ENCODE assay signal across 8 cellular contexts in the genomic region with DNA sequence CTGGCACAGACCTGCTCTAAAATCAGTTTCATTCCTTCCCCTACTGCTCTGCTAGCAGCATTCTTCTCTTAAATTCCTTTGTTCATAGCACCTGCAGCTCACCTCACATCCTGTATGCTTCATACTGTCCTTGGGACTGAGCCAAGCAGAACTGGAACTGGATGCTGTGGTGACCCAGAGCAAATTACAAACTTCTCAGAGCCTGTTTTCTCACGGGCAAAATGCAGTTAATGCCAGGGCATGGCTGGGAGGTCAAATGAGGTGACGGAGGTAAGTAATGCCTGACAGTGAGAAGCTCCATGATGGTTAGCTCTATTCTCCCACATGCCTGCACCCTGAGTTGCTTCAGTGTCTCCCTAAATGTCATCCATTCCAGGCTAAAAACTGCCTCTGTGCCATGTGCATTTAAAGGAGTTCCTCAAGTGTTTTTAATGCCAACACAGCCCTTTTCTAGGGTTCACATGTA. TPM values are rescaled to one million over a fixed set of nuclear protein-coding genes. Genes with fewer than 3 reads are reported as not detected.
DNase-seq lines count a peak whose midpoint lies in the region; ATAC-seq, FAIRE-seq and TF ChIP-seq lines count a peak whose summit lies in the region.

No MANE protein-coding gene starts in this region.

- H3K9ac ChIP-seq in H1 (replicated peaks in 1 of 4; ENCODE audit: extremely low read depth in 1 of 4, low read depth in 3 of 4, low read length in 3 of 4) (no peak overlapping the region), kidney (ENCODE audit: low read length in 2 of 2) (no peak overlapping the region)

- H2AFZ ChIP-seq in H1 (ENCODE audit: low read length) = no peak overlapping the region

- H2AK5ac ChIP-seq in H1 (ENCODE audit: low read depth, low read length) = no peak overlapping the region

- WGBS in H1 (ENCODE audit: extremely low coverage in 1 of 2, insufficient coverage in 1 of 2, insufficient read length in 1 of 2, insufficient replicate concordance in 2 of 2, low coverage in 1 of 2, low lambda C conversion rate in 2 of 2, missing lambda C conversion rate in 1 of 2), 2 experiments = 96% methylated on average over 2 of the region's 2 CpGs; no CpG with 5 or more reads in 1 of the 2 experiments

- no peak overlapping the region for H3K14ac ChIP-seq in H1 (ENCODE audit: insufficient read length)

- TF ChIP-seq EP300 in H1 (IDR thresholded peaks at IDR 0.05; ENCODE audit: borderline replicate concordance in 1 of 2, low read depth in 2 of 2, low read length in 2 of 2) = no peak

- peaks cover 0 to 21% (median 0%) of the 10 kb centered on the region in 4 experiments; a peak in 3 of 8 replicates for H3K36me3 ChIP-seq in H1 (ENCODE audit: control insufficient read depth in 2 of 4, insufficient read depth in 4 of 4, low read length in 3 of 4)
- H3K36me3 ChIP-seq in kidney (ENCODE audit: control insufficient read depth in 1 of 2, insufficient read depth in 2 of 2, low read length in 2 of 2) = peaks cover 0 to 7% of the 10 kb centered on the region in 2 donors

- H3K27ac ChIP-seq in H1 (ENCODE audit: low read depth, low read length) (no peak overlapping the region), kidney (ENCODE audit: low read depth in 2 of 2, low read length in 2 of 2) (no peak overlapping the region)

- no peak overlapping the region for H3K4ac ChIP-seq in H1 (replicated peaks; ENCODE audit: insufficient read length, low read depth, low read length)

- H3K18ac ChIP-seq in H1 (ENCODE audit: extremely low read depth, low read length) = no peak overlapping the region

- POLR2A ChIA-PET in H1 (lab: Charles Lee; ENCODE audit: partially characterized antibody) = interaction anchor here (0.6 to 2.8 kb wide), 3 partner anchors 29 to 247 kb away, joined by 3 to 8 read pairs (median 4); partner anchors contain the start of genes MXD1 and SNRPG

- H3K4me1 ChIP-seq in H1 (replicated peaks in 1 of 4; ENCODE audit: control insufficient read depth in 3 of 4, insufficient read depth in 4 of 4, low read length in 3 of 4) (no peaks in the 10 kb centered on the region), kidney (ENCODE audit: control insufficient read depth in 1 of 2, insufficient read depth in 1 of 2, low read depth in 1 of 2, low read length in 2 of 2) (no peaks in the 10 kb centered on the region)

- no peaks in the 10 kb centered on the region for H3K79me1 ChIP-seq in H1 (ENCODE audit: low read depth, low read length)

- in situ Hi-C loops in GM13977 (cut with MboI; ENCODE audit: low pct_unique_long_range_greater_than_20kb, low sequenced_read_pairs, unreplicated experiment) = no loop called here

- H3K27me3 ChIP-seq in H1 (replicated peaks in 1 of 4; ENCODE audit: control insufficient read depth in 3 of 4, extremely low read depth in 1 of 4, insufficient read depth in 3 of 4, low read length in 3 of 4) = no peaks in the 10 kb centered on the region

- TF ChIP-seq RAD21 in H1 (IDR thresholded peaks at IDR 0.05 in 1 of 2, conservative IDR thresholded peaks at IDR 0.05 in 1 of 2; ENCODE audit: low read depth in 2 of 2, low read length in 2 of 2) = no peak

- no peak overlapping the region for H4K5ac ChIP-seq in H1 (ENCODE audit: insufficient read length, low read depth, low read length)

- TF ChIP-seq CTCF in GM13977 (IDR thresholded peaks at IDR 0.05; ENCODE audit: extremely low read depth, insufficient read depth, missing control alignments) (no peak), H1 (IDR thresholded peaks at IDR 0.05; ENCODE audit: control extremely low read depth in 1 of 3, insufficient read depth in 1 of 3, low read depth in 1 of 3, low read length in 3 of 3) (no peak), kidney (IDR thresholded peaks at IDR 0.05; ENCODE audit: borderline replicate concordance, extremely low read depth, insufficient read depth) (no peak)

- CTCF ChIA-PET in H1 (lab: Charles Lee; ENCODE audit: partially characterized antibody) = interaction anchor here (0.6 to 1.6 kb wide), 5 partner anchors 107 to 1094 kb away, joined by 3 to 4 read pairs (median 3); no protein-coding TSS in a partner anchor

- DNase-seq in GM13977 (ENCODE audit: low spot score) = peak; percentile 52
- no peak for DNase-seq in H1 (ENCODE audit: low read depth in 1 of 2, low spot score in 2 of 2)
- DNase-seq in kidney = no peak
- no peak for DNase-seq in retina
- DNase-seq in COR-L47 (lab: John Stamatoyannopoulos, UW) = no peak
- no peak for DNase-seq in NCI-H510A treated with DMSO at 0.1 percent for 48 hours (lab: John Stamatoyannopoulos, UW)

- ATAC-seq in GM21447 (IDR thresholded peaks at IDR 0.05; ENCODE audit: unreplicated experiment) (peak; percentile 92), HG03469 (IDR thresholded peaks at IDR 0.05; ENCODE audit: unreplicated experiment) (peak; percentile 79)

- H2BK20ac ChIP-seq in H1 (ENCODE audit: low read length) = no peak overlapping the region

- H2BK12ac ChIP-seq in H1 (ENCODE audit: low read depth, low read length) = no peak overlapping the region

- no peak overlapping the region for H2BK15ac ChIP-seq in H1 (ENCODE audit: low read length)

- no peak overlapping the region for H2BK120ac ChIP-seq in H1 (replicated peaks; ENCODE audit: low read depth, low read length)

- no peak overlapping the region for H4K8ac ChIP-seq in H1 (ENCODE audit: extremely low read depth, insufficient read depth, low read length)

- H3K23me2 ChIP-seq in H1 (ENCODE audit: low read depth, low read length) = no peaks in the 10 kb centered on the region

- H3K4me3 ChIP-seq in H1 (ENCODE audit: extremely low read depth in 1 of 4, insufficient read depth in 2 of 4, low read depth in 3 of 4, low read length in 4 of 4) = no peak overlapping the region
- no peak overlapping the region for H3K4me3 ChIP-seq in kidney (ENCODE audit: low read length in 2 of 2)

- H3K23ac ChIP-seq in H1 (ENCODE audit: insufficient read length) = no peak overlapping the region

- H4K91ac ChIP-seq in H1 (replicated peaks; ENCODE audit: insufficient read length, low read length) = no peak overlapping the region

- intact Hi-C loops in kidney (cut with DNase I) = no loop called here

- H3K79me2 ChIP-seq in H1 (ENCODE audit: control insufficient read depth in 1 of 2, insufficient read depth in 2 of 2, low read length in 2 of 2) = no peaks in the 10 kb centered on the region

- no peak overlapping the region for H3K4me2 ChIP-seq in H1 (ENCODE audit: insufficient read depth in 1 of 2, low read depth in 2 of 2, low read length in 2 of 2)

- FAIRE-seq in H1 (lab: Jason Lieb, UNC) (no peak), kidney (lab: Jason Lieb, UNC) (no peak)

- no peaks in the 10 kb centered on the region for H4K20me1 ChIP-seq in H1 (replicated peaks in 1 of 2; ENCODE audit: control insufficient read depth in 1 of 2, insufficient read depth in 2 of 2, low read length in 2 of 2)

- H3K9me3 ChIP-seq in H1 (ENCODE audit: insufficient read depth in 2 of 2, low read depth in 1 of 2, low read length in 1 of 2) (no peaks in the 10 kb centered on the region), kidney (ENCODE audit: control insufficient read depth in 1 of 2, low read length in 2 of 2) (no peaks in the 10 kb centered on the region)

- TF ChIP-seq POLR2A in H1 (IDR thresholded peaks at IDR 0.05; ENCODE audit: control extremely low read depth in 1 of 2, low read depth in 2 of 2, low read length in 2 of 2) = no peak

- no peak overlapping the region for H3K56ac ChIP-seq in H1 (replicated peaks; ENCODE audit: insufficient read length, low read depth, low read length)

- no peak overlapping the region for H2BK5ac ChIP-seq in H1 (ENCODE audit: low read depth, low read length)

TF ChIP-seq in H1, 55 proteins besides CTCF, POLR2A, EP300 and RAD21:
- TF ChIP-seq USF2 (IDR thresholded peaks at IDR 0.05; ENCODE audit: low read length) (no peak), TEAD4 (IDR thresholded peaks at IDR 0.05; ENCODE audit: low read depth, low read length) (peak; percentile 15; the same call in 1 of the 2 replicates), SIRT6 (IDR thresholded peaks at IDR 0.05; ENCODE audit: low read length) (no peak)

RNA-seq across cellular contexts. Expression of gene C2orf42, which starts 29.7 kb away (rescaled TPM):
- 9.4 and 10.7 TPM in 2 replicates for total RNA-seq in H1 (2021; fragmentation: NEBNext Ultra II Directional; extraction: Animal tissue kit (Norgen Biotek cat#: 25700))
- polyA plus RNA-seq in H1 (2011; rRNA removed) = 3.9 and 4.7 TPM in 2 replicates
- 5.9 TPM for polyA plus RNA-seq in H1 (2011; cell fraction: cytosol; rRNA removed)
- polyA plus RNA-seq in H1 (2011; cell fraction: nucleus; rRNA removed) = 11.2 TPM
- polyA plus RNA-seq in H1 (2012, experiment 1 of 2) = 5.9 to 7.6 TPM (median 6.9 TPM) in 4 replicates
- polyA plus RNA-seq in H1 (2012, experiment 2 of 2) = 2.3 TPM
- polyA plus RNA-seq in H1 (2013, experiment 1 of 2) = 4.9 TPM
- polyA plus RNA-seq in H1 (2013, experiment 2 of 2) = 4.5 TPM
- polyA minus RNA-seq in H1 (2011; rRNA and poly(A)+ RNA removed) = 21.7 and 27.5 TPM in 2 replicates
- 11.7 TPM for polyA minus RNA-seq in H1 (2011; cell fraction: cytosol; rRNA and poly(A)+ RNA removed)
- 21.0 TPM for polyA minus RNA-seq in H1 (2011; cell fraction: nucleus; rRNA and poly(A)+ RNA removed)
- total RNA-seq in kidney = 20.0 TPM
- 11.8 TPM for polyA plus RNA-seq in kidney (ENCODE audit: insufficient read depth, low read depth, low replicate concordance)
